ENCODE assay signal across 18 cellular contexts in genomic region chr14:91308337-91308736, GRCh38.
"Had no signal": no experiment of that assay in that cellular context is flagged by ENCODE, and none has a peak within 500 bp of the region (broad histone marks: within the 10 kb centered on the region; RNA-seq: fewer than 3 reads in every experiment).

No MANE protein-coding gene starts in this region.

- ATAC-seq: body of pancreas, esophagus mucosa, left cardiac atrium had no signal

- H3K9me3 ChIP-seq: body of pancreas, right atrium auricular region, SJSA1, transverse colon had no signal

- H3K4me3 ChIP-seq: body of pancreas, lung, right atrium auricular region, SJSA1, skin epidermis, transverse colon had no signal

- H3K4me3 Mint-ChIP-seq: dendritic cell treated with granulocyte-macrophage colony-stimulating factor and Interleukin-4, amounts not matched to agents 40 ng/mL and 50 ng/mL, for 4 days; endodermal cell had no signal

- H3K4me1 ChIP-seq: body of pancreas, SJSA1 had no signal

- H3K27me3 ChIP-seq: body of pancreas, right atrium auricular region, SJSA1, transverse colon had no signal

- H3K9me3 Mint-ChIP-seq: dendritic cell treated with granulocyte-macrophage colony-stimulating factor and Interleukin-4, amounts not matched to agents 40 ng/mL and 50 ng/mL, for 4 days; endodermal cell had no signal

- H3K27me3 Mint-ChIP-seq: dendritic cell treated with granulocyte-macrophage colony-stimulating factor and Interleukin-4, amounts not matched to agents 40 ng/mL and 50 ng/mL, for 4 days had no signal

- H3K27ac Mint-ChIP-seq: dendritic cell treated with granulocyte-macrophage colony-stimulating factor and Interleukin-4, amounts not matched to agents 40 ng/mL and 50 ng/mL, for 4 days; endodermal cell had no signal

- H3K36me3 ChIP-seq: right atrium auricular region, SJSA1 had no signal

- H3K27ac ChIP-seq: body of pancreas, right atrium auricular region, SJSA1, skin epidermis, transverse colon, WERI-Rb-1 had no signal

- DNase-seq: activated CD4-positive, alpha-beta T cell treated with anti-CD3 and anti-CD28 coated beads, Interleukin-2, amount 50 U/mL, for 1 hour; activated CD8-positive, alpha-beta memory T cell treated with anti-CD3 and anti-CD28 coated beads, Interleukin-2, amount 50 U/mL, for 4 hours; activated effector memory CD4-positive, alpha-beta T cell treated with Interleukin-2 at 50 U/mL for 16 hours; body of pancreas; cerebellar nuclear complex; endodermal cell; left cardiac atrium; midbrain; SW 1271; T1000; transverse colon; WERI-Rb-1 had no signal
